ENCODE assay signal across 12 cellular contexts in genomic region chr12:116121453-116121871, GRCh38.
DNase-seq lines count a peak whose midpoint lies in the region; ATAC-seq, FAIRE-seq and TF ChIP-seq lines count a peak whose summit lies in the region.
"Had no signal": no experiment of that assay in that cellular context is flagged by ENCODE, and none has a peak within 500 bp of the region (broad histone marks: within the 10 kb centered on the region; RNA-seq: fewer than 3 reads in every experiment).

No MANE protein-coding gene starts in this region.

- peaks cover 85% of the 10 kb centered on the region for H3K79me2 ChIP-seq in ACC112 (ENCODE audit: control insufficient read depth, insufficient read depth, low read length, unreplicated experiment)

- 26 to 35% methylated on average over 2 of the region's 2 CpGs for WGBS in tibial nerve, 2 donors

- no peak for TF ChIP-seq CTCF in tibial nerve (IDR thresholded peaks at IDR 0.05)

- peaks cover 57% of the 10 kb centered on the region for H3K4me1 Mint-ChIP-seq in activated T-helper 1 cell treated with anti-CD3 and anti-CD28 coated beads, Interleukin-12 subunit alpha, Interleukin-12 subunit beta, Interleukin-2, Interleukin-4 antibody, amounts not matched to agents 30 ng/mL and 10 ng/mL and 1 ng/mL, durations not matched to agents 14 hours and 24 hours and 36 hours (ENCODE audit: low read depth)

- ATAC-seq in HG02981 (IDR thresholded peaks at IDR 0.05; ENCODE audit: unreplicated experiment) = no peak

- peaks cover 1% of the 10 kb centered on the region for H3K36me3 Mint-ChIP-seq in activated T-helper 1 cell treated with anti-CD3 and anti-CD28 coated beads, Interleukin-12 subunit alpha, Interleukin-12 subunit beta, Interleukin-2, Interleukin-4 antibody, amounts not matched to agents 30 ng/mL and 10 ng/mL and 1 ng/mL, durations not matched to agents 14 hours and 24 hours and 36 hours (ENCODE audit: low read depth)

- H3K27me3 ChIP-seq in ACC112 (ENCODE audit: insufficient read depth, low read length) = no peaks in the 10 kb centered on the region
- no peaks in the 10 kb centered on the region for H3K27me3 ChIP-seq in tibial nerve

- H3K4me3 ChIP-seq in ACC112 (ENCODE audit: low read depth, low read length) (peak overlapping the region; percentile 68), tibial nerve (no peak overlapping the region)

- H2AFZ ChIP-seq in ACC112 (ENCODE audit: low read length, unreplicated experiment) = no peak overlapping the region

- H3K27me3 Mint-ChIP-seq in activated T-helper 1 cell treated with anti-CD3 and anti-CD28 coated beads, Interleukin-12 subunit alpha, Interleukin-12 subunit beta, Interleukin-2, Interleukin-4 antibody, amounts not matched to agents 30 ng/mL and 10 ng/mL and 1 ng/mL, durations not matched to agents 14 hours and 24 hours and 36 hours (ENCODE audit: insufficient read depth) = no peaks in the 10 kb centered on the region

- DNase-seq in ELR (ENCODE audit: low read depth) (peak; percentile 26), iPS-NIHi7 (ENCODE audit: extremely low spot score) (no peak), caudate nucleus (lab: John Stamatoyannopoulos, UW) (no peak), tibial nerve (ENCODE audit: low spot score in 2 of 2) (no peak)
- no peak for DNase-seq in activated T-helper 1 cell treated with anti-CD3 and anti-CD28 coated beads, Interleukin-12 subunit alpha, Interleukin-12 subunit beta, Interleukin-2, Interleukin-4 antibody, amounts not matched to agents 30 ng/mL and 10 ng/mL and 1 ng/mL, durations not matched to agents 14 hours and 24 hours and 36 hours (ENCODE audit: low spot score)
- DNase-seq: central memory CD4-positive, alpha-beta T cell; islet precursor cell; NCI-H1105 treated with DMSO at 0.1 percent for 48 hours; stimulated activated CD4-positive, alpha-beta T cell treated with anti-CD3 and anti-CD28 coated beads, Interleukin-12 subunit alpha, Interleukin-12 subunit beta, amount 100 ng/mL, for 4 hours had no signal

- H3K27ac ChIP-seq in ACC112 (ENCODE audit: low read depth, low read length) (peak overlapping the region; percentile 47), caudate nucleus (ENCODE audit: low read depth, low read length) (no peak overlapping the region), tibial nerve (no peak overlapping the region)

- H3K4me3 Mint-ChIP-seq in activated T-helper 1 cell treated with anti-CD3 and anti-CD28 coated beads, Interleukin-12 subunit alpha, Interleukin-12 subunit beta, Interleukin-2, Interleukin-4 antibody, amounts not matched to agents 30 ng/mL and 10 ng/mL and 1 ng/mL, durations not matched to agents 14 hours and 24 hours and 36 hours = peak overlapping the region; percentile 6

- FAIRE-seq in islet of Langerhans (lab: Jason Lieb, UNC) = peak; percentile 61

- H3K4me1 ChIP-seq in ACC112 (ENCODE audit: control insufficient read depth, insufficient read depth, low read length, unreplicated experiment) (peaks cover 61% of the 10 kb centered on the region), tibial nerve (peaks cover 0 to 93% (median 47%) of the 10 kb centered on the region in 4 donors)

- TF ChIP-seq POLR2A in tibial nerve (IDR thresholded peaks at IDR 0.05) = no peak

- no peaks in the 10 kb centered on the region for H3K36me3 ChIP-seq in ACC112 (ENCODE audit: insufficient read depth, low read length)
- H3K36me3 ChIP-seq in tibial nerve = no peaks in the 10 kb centered on the region

- H3K9me3 Mint-ChIP-seq in activated T-helper 1 cell treated with anti-CD3 and anti-CD28 coated beads, Interleukin-12 subunit alpha, Interleukin-12 subunit beta, Interleukin-2, Interleukin-4 antibody, amounts not matched to agents 30 ng/mL and 10 ng/mL and 1 ng/mL, durations not matched to agents 14 hours and 24 hours and 36 hours = no peaks in the 10 kb centered on the region

- no peak overlapping the region for H3K27ac Mint-ChIP-seq in activated T-helper 1 cell treated with anti-CD3 and anti-CD28 coated beads, Interleukin-12 subunit alpha, Interleukin-12 subunit beta, Interleukin-2, Interleukin-4 antibody, amounts not matched to agents 30 ng/mL and 10 ng/mL and 1 ng/mL, durations not matched to agents 14 hours and 24 hours and 36 hours

- TF ChIP-seq EP300 in tibial nerve (IDR thresholded peaks at IDR 0.05) = no peak

- intact Hi-C loops in activated T-helper 1 cell treated with anti-CD3 and anti-CD28 coated beads, Interleukin-12 subunit alpha, Interleukin-12 subunit beta, Interleukin-2, Interleukin-4 antibody, amounts not matched to agents 30 ng/mL and 10 ng/mL and 1 ng/mL, durations not matched to agents 14 hours and 24 hours and 36 hours (cut with micrococcal nuclease) = loop anchor here (5.0 kb wide), 1 partner anchor 39 kb away; no protein-coding TSS in a partner anchor

- no peaks in the 10 kb centered on the region for H3K9me3 ChIP-seq in tibial nerve
